In the genomic region with DNA sequence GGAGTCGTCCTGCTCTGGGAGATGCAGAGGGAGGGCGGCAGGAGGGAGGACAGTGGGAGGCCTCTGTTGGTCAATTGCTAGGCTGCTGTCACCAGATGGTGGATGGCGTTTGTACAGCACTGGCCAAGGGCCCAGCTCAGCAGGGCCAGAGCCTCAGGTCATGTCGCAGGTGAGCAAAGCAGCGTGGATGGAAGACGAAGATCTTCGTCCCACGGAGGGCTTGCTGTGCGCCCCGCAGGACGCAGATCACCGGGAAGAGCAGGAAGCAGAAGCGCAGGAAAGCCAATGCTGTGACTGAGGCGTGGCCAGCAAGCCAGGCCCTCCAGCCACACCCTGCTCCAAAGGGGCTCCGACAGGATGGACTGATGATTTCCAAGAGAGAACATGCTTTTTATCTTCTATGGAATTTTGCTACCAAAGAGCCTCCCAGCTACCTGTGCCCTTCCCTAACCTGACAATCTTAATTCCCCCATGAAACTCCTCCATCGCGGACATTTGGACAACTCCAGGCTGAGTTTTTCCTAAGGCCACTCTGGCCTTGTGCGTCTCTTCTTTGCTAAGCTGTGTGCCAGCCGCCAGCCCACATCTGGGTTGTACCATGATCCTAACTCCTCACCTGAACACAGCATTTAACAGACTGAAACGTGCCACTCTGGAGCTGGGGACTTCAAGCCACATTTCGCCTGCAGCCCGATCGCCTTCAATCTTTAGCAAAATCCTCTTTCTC, we compare ENCODE assay signal across 30 cellular contexts. TPM values are rescaled to one million over a fixed set of nuclear protein-coding genes. Genes with fewer than 3 reads are reported as not detected.
A peak's percentile ranks its signal among the peaks of the same experiment; 100 is the strongest.
DNase-seq lines count a peak whose midpoint lies in the region; ATAC-seq, FAIRE-seq and TF ChIP-seq lines count a peak whose summit lies in the region.
"Had no signal": no experiment of that assay in that cellular context is flagged by ENCODE, and none has a peak within 500 bp of the region (broad histone marks: within the 10 kb centered on the region; RNA-seq: fewer than 3 reads in every experiment).

No MANE protein-coding gene starts in this region.

- H3K27ac ChIP-seq in HepG2 (ENCODE audit: extremely low read length, insufficient read depth, low read length) = no peak overlapping the region
- H3K27ac ChIP-seq in right lobe of liver = no peak overlapping the region
- peak overlapping the region; percentile 25 for H3K27ac ChIP-seq in WERI-Rb-1
- H3K27ac ChIP-seq in mesenchymal stem cell (ENCODE audit: low read length, poor library complexity, severe bottlenecking) = no peak overlapping the region
- H3K27ac ChIP-seq: BLaER1 treated with 17β-estradiol and CSF1 and Interleukin-3, amounts not matched to agents 10 nM and 100 nM; SJSA1 had no signal

- no peaks in the 10 kb centered on the region; a peak in 1 of 5 replicates for H3K36me3 ChIP-seq in HepG2 (replicated peaks in 1 of 2; ENCODE audit: control insufficient read depth in 1 of 2, insufficient read depth in 2 of 2, low read length in 2 of 2)
- no peaks in the 10 kb centered on the region for H3K36me3 ChIP-seq in right lobe of liver
- peaks cover 8% of the 10 kb centered on the region for H3K36me3 ChIP-seq in WERI-Rb-1
- H3K36me3 ChIP-seq in mesenchymal stem cell (ENCODE audit: control insufficient read depth in 1 of 2, insufficient read depth in 2 of 2, low read depth in 1 of 2, low read length in 2 of 2) = no peaks in the 10 kb centered on the region
- H3K36me3 ChIP-seq: HAP-1, SJSA1 had no signal

- no peak overlapping the region for H2BK15ac ChIP-seq in mesenchymal stem cell (ENCODE audit: low read depth, poor library complexity, severe bottlenecking)

- peak; percentile 18 for ATAC-seq in HepG2
- no peak for ATAC-seq in right lobe of liver
- no peak for ATAC-seq in HG03135 (IDR thresholded peaks at IDR 0.05; ENCODE audit: unreplicated experiment)
- no peak for ATAC-seq in SK-N-SH treated with all-trans-retinoic acid at 6 μM for 48 hours
- ATAC-seq: GM12878, PC-3 had no signal

- H3K14ac ChIP-seq in mesenchymal stem cell (ENCODE audit: low read length in 2 of 2) = no peak overlapping the region

- H2BK120ac ChIP-seq in mesenchymal stem cell (ENCODE audit: low read depth, low read length) = no peak overlapping the region

- no peak for TF ChIP-seq RAD21 in HepG2 (CRISPR knock-in tag; IDR thresholded peaks at IDR 0.05)

- H2BK12ac ChIP-seq in mesenchymal stem cell (ENCODE audit: low read length in 2 of 2) = no peak overlapping the region

- POLR2A ChIA-PET in HepG2 (lab: Yijun Ruan, JAX) = interaction anchor here (0.8 to 3.7 kb wide), 9 partner anchors 9 to 270 kb away, joined by 3 to 27 read pairs (median 5); no protein-coding TSS in a partner anchor

- H3K4me3 ChIP-seq in HepG2 (replicated peaks in 1 of 3; ENCODE audit: insufficient read depth in 1 of 3, low read depth in 2 of 3, low read length in 3 of 3) (peak overlapping the region in 2 of 3 experiments; percentile 4 to 42; a peak in 2 of 6 replicates), right lobe of liver (no peak overlapping the region), WERI-Rb-1 (ENCODE audit: low read depth, low read length) (no peak overlapping the region), mesenchymal stem cell (ENCODE audit: insufficient read depth in 1 of 2, low read depth in 1 of 2, low read length in 2 of 2) (no peak overlapping the region)
- H3K4me3 ChIP-seq: BLaER1 treated with 17β-estradiol and CSF1 and Interleukin-3, amounts not matched to agents 10 nM and 100 nM; GM12878; HAP-1; SJSA1 had no signal

- H4K8ac ChIP-seq in mesenchymal stem cell (ENCODE audit: low read length) = no peak overlapping the region

- intact Hi-C loops in HepG2 (cut with micrococcal nuclease; ENCODE audit: unreplicated experiment) (no loop called here), right lobe of liver (cut with DNase I) (no loop called here)

- FAIRE-seq in HepG2 (lab: Jason Lieb, UNC) = no peak
- FAIRE-seq: A204.1, GM12878 had no signal

- H3K4me1 ChIP-seq in HepG2 (ENCODE audit: insufficient read depth, low read length) (peaks cover 90% of the 10 kb centered on the region), right lobe of liver (peaks cover 0 to 13% (median 0%) of the 10 kb centered on the region in 4 donors), mesenchymal stem cell (ENCODE audit: control insufficient read depth, insufficient read depth, low read depth, low read length) (peaks cover 45% of the 10 kb centered on the region)

- H3K9ac ChIP-seq in HepG2 (ENCODE audit: insufficient read depth, low read depth, low read length) (no peak overlapping the region), mesenchymal stem cell (ENCODE audit: low read length) (no peak overlapping the region)
- H3K9ac ChIP-seq: BLaER1 treated with 17β-estradiol and CSF1 and Interleukin-3, amounts not matched to agents 10 nM and 100 nM had no signal

- TF ChIP-seq EP300 in HepG2 (IDR thresholded peaks at IDR 0.05; ENCODE audit: low read depth in 2 of 2, low read length in 2 of 2) (no peak), HepG2 (CRISPR knock-in tag; IDR thresholded peaks at IDR 0.05; ENCODE audit: borderline replicate concordance) (no peak)

- BruUV-seq in HepG2 (replicated peaks; lab: Mats Ljungman, UMichigan) = no TSS peak

- peaks cover 25 to 45% of the 10 kb centered on the region in 2 experiments for H3K27me3 ChIP-seq in HepG2 (ENCODE audit: control insufficient read depth in 1 of 2, insufficient read depth in 2 of 2, low read length in 2 of 2)
- peaks cover 0 to 9% of the 10 kb centered on the region in 2 donors for H3K27me3 ChIP-seq in right lobe of liver
- no peaks in the 10 kb centered on the region for H3K27me3 ChIP-seq in WERI-Rb-1 (ENCODE audit: insufficient read depth, low read depth, severe bottlenecking)
- peaks cover 0 to 67% of the 10 kb centered on the region in 2 experiments for H3K27me3 ChIP-seq in mesenchymal stem cell (ENCODE audit: control insufficient read depth in 1 of 2, insufficient read depth in 1 of 2, low read length in 2 of 2)

- H3K79me2 ChIP-seq in HepG2 (ENCODE audit: insufficient read depth, low read length) = peaks cover 13% of the 10 kb centered on the region

- no peak overlapping the region for H2AFZ ChIP-seq in HepG2 (ENCODE audit: low read length)
- no peak overlapping the region for H2AFZ ChIP-seq in mesenchymal stem cell (ENCODE audit: low read depth, low read length)

- no peak overlapping the region for H3K23ac ChIP-seq in mesenchymal stem cell (ENCODE audit: low read length in 2 of 2)

- H4K20me1 ChIP-seq in HepG2 (ENCODE audit: insufficient read depth, low read length) = no peaks in the 10 kb centered on the region

- in situ Hi-C loops in HepG2 (cut with HindIII; ENCODE audit: extremely low pct_ligation_motif_present, low pct_unique_long_range_greater_than_20kb) = no loop called here

- H3K4ac ChIP-seq in mesenchymal stem cell (ENCODE audit: low read depth in 1 of 2, low read length in 2 of 2) = no peak overlapping the region

- H3K4me2 ChIP-seq in HepG2 (ENCODE audit: low read depth, low read length) (peak overlapping the region; percentile 69), mesenchymal stem cell (ENCODE audit: low read length, poor library complexity, severe bottlenecking) (no peak overlapping the region)

- H4K91ac ChIP-seq in mesenchymal stem cell (ENCODE audit: low read length) = no peak overlapping the region

- no peak overlapping the region for H3K18ac ChIP-seq in mesenchymal stem cell (ENCODE audit: low read depth in 1 of 2, low read length in 2 of 2)

- TF ChIP-seq POLR2A in HepG2 (IDR thresholded peaks at IDR 0.05; ENCODE audit: insufficient read depth in 1 of 2, low read depth in 2 of 2, low read length in 2 of 2) (no peak), right lobe of liver (IDR thresholded peaks at IDR 0.05) (no peak)

- DNase-seq in HepG2 (ENCODE audit: low spot score) (no peak), right lobe of liver (no peak), WERI-Rb-1 (peak; percentile 53), mesenchymal stem cell (no peak), GM20000 (ENCODE audit: low spot score) (no peak)
- DNase-seq: AML-193; CD4-positive, alpha-beta memory T cell; COR-L47; DMS53; GDM1; GOT3; KBM-7; MV-4-11; NCI-H1105; NCI-H1436 treated with DMSO at 0.1 percent for 48 hours; NCI-H187 treated with DMSO at 0.1 percent for 48 hours; NCI-H2171 treated with DMSO at 0.1 percent for 48 hours; NCI-H345; NCI-H510A treated with DMSO at 0.1 percent for 48 hours; NCI-H748 treated with DMSO at 0.1 percent for 48 hours; NK-92 treated with Interleukin-12 subunit alpha and Interleukin-12 subunit beta, amount 100 ng/mL, for 24 hours; PC-3; Right ventricle myocardium superior had no signal

- H3K9me3 ChIP-seq in HepG2 (ENCODE audit: low read length) (no peaks in the 10 kb centered on the region), right lobe of liver (no peaks in the 10 kb centered on the region), WERI-Rb-1 (ENCODE audit: severe bottlenecking) (no peaks in the 10 kb centered on the region), mesenchymal stem cell (ENCODE audit: control insufficient read depth, low read length) (no peaks in the 10 kb centered on the region)
- H3K9me3 ChIP-seq: BLaER1 treated with 17β-estradiol and CSF1 and Interleukin-3, amounts not matched to agents 10 nM and 100 nM; HAP-1; SJSA1 had no signal

- H2AK5ac ChIP-seq in mesenchymal stem cell (ENCODE audit: low read length, severe bottlenecking) = peak overlapping the region; percentile 43

- WGBS in HepG2 (ENCODE audit: low lambda C conversion rate) = 62% methylated on average over 23 of the region's 23 CpGs
- 82% methylated on average over 17 of the region's 23 CpGs for WGBS in right lobe of liver (ENCODE audit: insufficient coverage, low coverage, low lambda C conversion rate, missing lambda C conversion rate)
- 81% methylated on average over 23 of the region's 23 CpGs for WGBS in mesenchymal stem cell

- CTCF ChIA-PET in HepG2 (lab: Yijun Ruan, JAX; ENCODE audit: low intra/inter-chr PET ratio, low total read pairs) = no interaction called here

- TF ChIP-seq CTCF in HepG2 (CRISPR knock-in tag; IDR thresholded peaks at IDR 0.05) (no peak), right lobe of liver (IDR thresholded peaks at IDR 0.05) (no peak), WERI-Rb-1 (IDR thresholded peaks at IDR 0.05; ENCODE audit: low read depth, low read length) (no peak), GM20000 (IDR thresholded peaks at IDR 0.05; ENCODE audit: extremely low read depth, missing control alignments) (no peak)

- peaks cover 3% of the 10 kb centered on the region for H3K79me1 ChIP-seq in mesenchymal stem cell (replicated peaks; ENCODE audit: low read length, poor library complexity, severe bottlenecking)

- no peak overlapping the region for H2BK5ac ChIP-seq in mesenchymal stem cell (ENCODE audit: low read depth, low read length, poor library complexity, severe bottlenecking)

RNA-seq across cellular contexts. Expression of a gene that starts 3.5 kb away (rescaled TPM):
- 23.8 and 55.5 TPM in 2 replicates for total RNA-seq in HepG2 (2016; rRNA removed; fragmentation: Illumina TruSeq; extraction: Trizol)
- total RNA-seq in HepG2 (2016; cell fraction: cytosol; rRNA removed; fragmentation: Illumina TruSeq; extraction: Trizol; ENCODE audit: low read depth) = 21.3 and 22.4 TPM in 2 replicates
- 20.7 and 58.6 TPM in 2 replicates for total RNA-seq in HepG2 (2016; cell fraction: insoluble cytoplasmic fraction; rRNA removed; fragmentation: Illumina TruSeq; extraction: Trizol)
- 31.3 and 32.0 TPM in 2 replicates for total RNA-seq in HepG2 (2016; cell fraction: membrane; rRNA removed; fragmentation: Illumina TruSeq; extraction: Trizol)
- total RNA-seq in HepG2 (2016; cell fraction: nucleus; rRNA removed; fragmentation: Illumina TruSeq; extraction: Trizol) = 55.7 and 65.4 TPM in 2 replicates
- polyA plus RNA-seq in HepG2 (2011; rRNA removed) = 91.3 and 112 TPM in 2 replicates
- polyA plus RNA-seq in HepG2 (2011; cell fraction: cytosol; rRNA removed) = 53.2 and 96.9 TPM in 2 replicates
- polyA plus RNA-seq in HepG2 (2011; cell fraction: nucleus; rRNA removed) = 133 and 239 TPM in 2 replicates
- polyA plus RNA-seq in HepG2 (2012) = 48.1 and 97.6 TPM in 2 replicates
- 14.3 and 17.6 TPM in 2 replicates for polyA plus RNA-seq in HepG2 (2016; cell fraction: cytosol; fragmentation: Illumina TruSeq; extraction: Trizol; ENCODE audit: low read depth)
- polyA plus RNA-seq in HepG2 (2016; cell fraction: insoluble cytoplasmic fraction; fragmentation: Illumina TruSeq; extraction: Trizol; ENCODE audit: low read depth) = 25.9 and 26.2 TPM in 2 replicates
- 21.9 and 22.4 TPM in 2 replicates for polyA plus RNA-seq in HepG2 (2016; cell fraction: membrane; fragmentation: Illumina TruSeq; extraction: Trizol; ENCODE audit: low read depth)
- 114 and 125 TPM in 2 replicates for polyA plus RNA-seq in HepG2 (2016; cell fraction: nucleus; fragmentation: Illumina TruSeq; extraction: Trizol; ENCODE audit: insufficient read depth, low read depth)
- 44.0 and 104 TPM in 2 replicates for polyA minus RNA-seq in HepG2 (2011; rRNA and poly(A)+ RNA removed; ENCODE audit: low replicate concordance)
- 27.7 and 39.2 TPM in 2 replicates for polyA minus RNA-seq in HepG2 (2011; cell fraction: cytosol; rRNA and poly(A)+ RNA removed)
- 31.2 and 42.4 TPM in 2 replicates for polyA minus RNA-seq in HepG2 (2011; cell fraction: nucleus; rRNA and poly(A)+ RNA removed)
- 1 to 10 TPM in 5 of 6 experiments, under 1 TPM in 1; 0.93 to 8.8 (median 4.3) TPM for total RNA-seq in right lobe of liver
- not detected for polyA plus RNA-seq in mesenchymal stem cell (2013, experiment 1 of 2)
- polyA plus RNA-seq in mesenchymal stem cell (2013, experiment 2 of 2) = not detected

Comparison
In these comparisons a context has a peak if more than half of its experiments do, and no peak if none do; other contexts are left out.
1. H3K4me3 ChIP-seq: peak in HepG2 (2 of 3); none in right lobe of liver (0 of 3), WERI-Rb-1 (single experiment) and mesenchymal stem cell (0 of 2).